In genomic region chr6:135102191-135102590, GRCh38 we compare ENCODE assay signal across 15 cellular contexts.
"Had no signal": no experiment of that assay in that cellular context is flagged by ENCODE, and none has a peak within 500 bp of the region (broad histone marks: within the 10 kb centered on the region; RNA-seq: fewer than 3 reads in every experiment).

No MANE protein-coding gene starts in this region.

- H3K27me3 ChIP-seq: left lung, tibial nerve had no signal

- ATAC-seq: left lung had no signal

- H3K9me3 ChIP-seq: left lung, tibial nerve had no signal

- H3K4me1 ChIP-seq: left lung, tibial nerve had no signal

- H3K27ac Mint-ChIP-seq: progenitor cell of endocrine pancreas had no signal

- H3K4me3 Mint-ChIP-seq: neural crest cell had no signal

- H3K27ac ChIP-seq: brain microvascular endothelial cell, dorsolateral prefrontal cortex, left lung, tibial nerve, VCaP had no signal

- H3K4me3 ChIP-seq: dorsolateral prefrontal cortex, left lung, tibial nerve had no signal

- H3K36me3 ChIP-seq: brain microvascular endothelial cell, left lung, tibial nerve had no signal

- DNase-seq: activated CD4-positive, alpha-beta T cell treated with anti-CD3 and anti-CD28 coated beads, Interleukin-2, amount 50 U/mL, for 4 hours; activated CD4-positive, CD25-positive, alpha-beta regulatory T cell treated with anti-CD3 and anti-CD28 coated beads, Interleukin-2, amount 50 U/mL, for 72 hours; activated T-cell treated with anti-CD3 and anti-CD28 coated beads for 4 hours; aorta; brain microvascular endothelial cell; dorsolateral prefrontal cortex; foreskin fibroblast; kidney; left lung; midbrain; substantia nigra had no signal
